15 cellular contexts compared by ENCODE assay signal in genomic region chr2:97812916-97813315, GRCh38.
"Had no signal": no experiment of that assay in that cellular context is flagged by ENCODE, and none has a peak within 500 bp of the region (broad histone marks: within the 10 kb centered on the region; RNA-seq: fewer than 3 reads in every experiment).

No MANE protein-coding gene starts in this region.

- H3K9me3 ChIP-seq: esophagus squamous epithelium, psoas muscle, stomach, testis, upper lobe of left lung had no signal

- DNase-seq: activated gamma-delta T cell; dermis blood vessel endothelial cell; effector memory CD4-positive, alpha-beta T cell; esophagus squamous epithelium; mesenchymal stem cell; naive thymus-derived CD4-positive, alpha-beta T cell; psoas muscle; right cardiac atrium; stimulated activated CD4-positive, alpha-beta T cell treated with anti-CD3 and anti-CD28 coated beads, Interleukin-15, amount 100 ng/mL, for 24 hours; stimulated activated CD4-positive, alpha-beta T cell treated with anti-CD3 and anti-CD28 coated beads, Interleukin-2, amount 100 ng/mL, for 48 hours; stomach; testis; upper lobe of left lung had no signal

- H3K27ac ChIP-seq: esophagus squamous epithelium, hepatocyte, psoas muscle, skin epidermis, stomach, testis, upper lobe of left lung had no signal

- H3K4me3 ChIP-seq: esophagus squamous epithelium, hepatocyte, psoas muscle, skin epidermis, stomach, testis, upper lobe of left lung had no signal

- H3K27me3 ChIP-seq: esophagus squamous epithelium, hepatocyte, stomach, testis, upper lobe of left lung had no signal

- H2AFZ ChIP-seq: hepatocyte had no signal

- H3K4me2 ChIP-seq: hepatocyte had no signal

- H3K4me1 ChIP-seq: esophagus squamous epithelium, psoas muscle, stomach, testis, upper lobe of left lung had no signal

- H3K79me2 ChIP-seq: hepatocyte had no signal
